ENCODE assay signal across 8 cellular contexts in the genomic region with DNA sequence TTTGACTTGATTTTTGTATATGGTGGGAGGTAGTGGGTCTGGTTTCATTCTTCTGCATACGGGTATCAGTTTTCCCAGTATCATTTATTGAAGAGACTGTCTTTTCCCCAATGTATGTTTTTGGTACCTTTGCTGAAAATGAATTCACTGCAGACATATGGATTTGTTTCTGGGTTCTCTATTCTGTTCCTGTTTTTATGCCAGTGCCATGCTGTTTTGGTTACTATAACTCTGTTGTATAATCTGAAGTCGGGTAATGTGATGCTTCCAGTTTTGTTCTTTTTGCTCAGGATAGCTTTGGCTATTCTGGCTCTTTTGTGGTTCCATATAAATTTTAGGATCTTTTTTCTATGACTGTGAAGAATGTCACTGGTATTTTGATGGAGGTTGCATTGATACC. TPM values are rescaled to one million over a fixed set of nuclear protein-coding genes. Genes with fewer than 3 reads are reported as not detected.
DNase-seq lines count a peak whose midpoint lies in the region; ATAC-seq and TF ChIP-seq lines count a peak whose summit lies in the region.

No MANE protein-coding gene starts in this region.

- H3K4me3 ChIP-seq in BJ (ENCODE audit: low read depth, low read length) (peak overlapping the region; percentile 96), LNCaP clone FGC (ENCODE audit: low read depth, low read length) (peak overlapping the region; percentile 77), dorsolateral prefrontal cortex (peak overlapping the region; percentile 67 to 100 (median 94))

- H3K27me3 Mint-ChIP-seq in neural crest cell (ENCODE audit: low read depth): no peaks in the 10 kb centered on the region

- peak overlapping the region; percentile 100 for H3K27ac Mint-ChIP-seq in neural crest cell (ENCODE audit: unreplicated experiment)

- peaks cover 28% of the 10 kb centered on the region for H3K4me1 Mint-ChIP-seq in neural crest cell

- peak overlapping the region; percentile 100 for H3K4me3 Mint-ChIP-seq in neural crest cell

- H3K9me3 Mint-ChIP-seq in neural crest cell: no peaks in the 10 kb centered on the region

- POLR2A ChIA-PET in BJ (lab: Charles Lee): no interaction called here

- ATAC-seq in GM18502 (IDR thresholded peaks at IDR 0.05; ENCODE audit: poor library complexity, unreplicated experiment) (no peak), GM19351 (IDR thresholded peaks at IDR 0.05; ENCODE audit: unreplicated experiment) (no peak), HG03045 (IDR thresholded peaks at IDR 0.05; ENCODE audit: unreplicated experiment) (no peak)

- no peak for DNase-seq in BJ (ENCODE audit: low read depth)
- DNase-seq in LNCaP clone FGC (ENCODE audit: low read depth): no peak
- no peak for DNase-seq in dorsolateral prefrontal cortex
- no peak for DNase-seq in neural crest cell (ENCODE audit: low read depth, low spot score)
- DNase-seq in NCI-H1930 (lab: John Stamatoyannopoulos, UW): no peak

- peak overlapping the region in 32 of 59 donors; percentile 85 to 98 (median 95) for H3K27ac ChIP-seq in dorsolateral prefrontal cortex

- TF ChIP-seq CTCF in BJ (IDR thresholded peaks at IDR 0.05; ENCODE audit: insufficient read depth, low read depth, low read length) (no peak), LNCaP clone FGC (IDR thresholded peaks at IDR 0.05; ENCODE audit: control insufficient read depth, extremely low read depth, insufficient read depth) (no peak), dorsolateral prefrontal cortex (IDR thresholded peaks at IDR 0.05 in 54 of 56, conservative IDR thresholded peaks at IDR 0.05 in 2 of 56; ENCODE audit: low read depth in 1 of 56, partially characterized antibody in 56 of 56) (no peak), neural crest cell (conservative IDR thresholded peaks at IDR 0.05) (no peak)

- CTCF ChIA-PET in BJ (lab: Yijun Ruan, JAX): interaction anchor here (3.3 kb wide), 1 partner anchor 8 kb away, joined by 17 read pairs; no protein-coding TSS in a partner anchor

- intact Hi-C loops in dorsolateral prefrontal cortex (cut with DNase I): loop anchor here in 1 of 2 donors (5.0 to 10.0 kb wide), 3 partner anchors 70 to 812 kb away; partner anchors contain the start of genes DNAJB12, DNAJC9 and P4HA1

- no peaks in the 10 kb centered on the region for H3K27me3 ChIP-seq in BJ (ENCODE audit: control insufficient read depth, insufficient read depth, low read length)
- no peaks in the 10 kb centered on the region for H3K27me3 ChIP-seq in dorsolateral prefrontal cortex

- peaks cover 13% of the 10 kb centered on the region for H3K36me3 Mint-ChIP-seq in neural crest cell (ENCODE audit: low read depth)

- H3K36me3 ChIP-seq in BJ (ENCODE audit: control insufficient read depth, insufficient read depth, low read length): peaks cover 5% of the 10 kb centered on the region; the same call in 1 of the 2 replicates

RNA-seq across cellular contexts. Expression of gene ECD, which starts 0.8 kb away (rescaled TPM):
- polyA plus RNA-seq in BJ (2011; rRNA removed): 25.4 and 32.7 TPM in 2 replicates
- polyA minus RNA-seq in BJ (2011; rRNA and poly(A)+ RNA removed): 13.9 and 16.3 TPM in 2 replicates
- total RNA-seq in dorsolateral prefrontal cortex (10 to 100 TPM; 25.0 to 44.1 (median 33.4) TPM), neural crest cell (29.1 and 29.3 TPM in 2 replicates)

RNA-seq across cellular contexts. Expression of gene FAM149B1, which starts 0.9 kb away (rescaled TPM):
- polyA plus RNA-seq in BJ (2011; rRNA removed): 33.0 and 40.2 TPM in 2 replicates
- polyA minus RNA-seq in BJ (2011; rRNA and poly(A)+ RNA removed): 21.3 and 26.5 TPM in 2 replicates
- total RNA-seq in dorsolateral prefrontal cortex (10 to 100 TPM; 21.7 to 41.9 (median 29.3) TPM), neural crest cell (26.8 and 27.2 TPM in 2 replicates)

RNA-seq across cellular contexts. Expression of gene NUDT13, which starts 56.7 kb away (rescaled TPM):
- 1.7 and 2.2 TPM in 2 replicates for polyA plus RNA-seq in BJ (2011; rRNA removed)
- 0.51 and 0.71 TPM in 2 replicates for polyA minus RNA-seq in BJ (2011; rRNA and poly(A)+ RNA removed)
- total RNA-seq in dorsolateral prefrontal cortex (1 to 10 TPM in 89 of 120 experiments, under 1 TPM in 31; 0.25 to 4.0 (median 1.3) TPM), neural crest cell (3.4 and 4.6 TPM in 2 replicates)
